ENCODE assay signal across 16 cellular contexts in the genomic region with DNA sequence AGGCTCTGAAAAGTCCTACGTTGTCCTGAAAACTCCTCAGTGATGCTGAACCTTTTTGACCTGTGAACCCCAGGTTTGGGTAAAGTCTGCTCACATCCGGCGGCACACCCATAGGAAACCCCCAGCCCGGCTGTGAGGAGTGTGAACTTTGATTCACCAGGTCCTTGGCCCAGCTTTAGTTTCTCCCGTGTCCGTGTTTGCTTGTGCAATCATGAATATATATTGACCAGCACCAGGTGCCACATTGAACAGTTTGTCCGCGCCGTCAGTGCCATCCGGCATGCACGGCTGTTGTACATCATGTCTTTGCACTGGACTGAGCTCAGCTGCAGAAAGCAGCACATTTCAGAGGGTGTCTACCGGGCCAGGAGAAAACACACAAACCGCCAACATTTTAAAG. TPM values are rescaled to one million over a fixed set of nuclear protein-coding genes. Genes with fewer than 3 reads are reported as not detected.
A peak's percentile ranks its signal among the peaks of the same experiment; 100 is the strongest.
DNase-seq lines count a peak whose midpoint lies in the region; ATAC-seq and TF ChIP-seq lines count a peak whose summit lies in the region.
"Had no signal": no experiment of that assay in that cellular context is flagged by ENCODE, and none has a peak within 500 bp of the region (broad histone marks: within the 10 kb centered on the region; RNA-seq: fewer than 3 reads in every experiment).

No MANE protein-coding gene starts in this region.

- no peaks in the 10 kb centered on the region for H3K9me3 ChIP-seq in esophagus muscularis mucosa
- no peaks in the 10 kb centered on the region for H3K9me3 ChIP-seq in neural progenitor cell (ENCODE audit: low read depth)
- no peaks in the 10 kb centered on the region for H3K9me3 ChIP-seq in suprapubic skin

- no peak for ATAC-seq in HG02981 (IDR thresholded peaks at IDR 0.05; ENCODE audit: unreplicated experiment)
- ATAC-seq: HCT116 had no signal

- no peaks in the 10 kb centered on the region for H3K79me2 ChIP-seq in neural progenitor cell (ENCODE audit: low read depth)

- peaks cover 5% of the 10 kb centered on the region for H3K27me3 Mint-ChIP-seq in neural progenitor cell (ENCODE audit: insufficient read depth, low read depth)
- H3K27me3 Mint-ChIP-seq: IgD-negative memory B cell had no signal

- TF ChIP-seq POLR2A in esophagus muscularis mucosa (IDR thresholded peaks at IDR 0.05; ENCODE audit: low read depth) (no peak), suprapubic skin (IDR thresholded peaks at IDR 0.05) (no peak)

- no peak overlapping the region for H3K9ac ChIP-seq in neural progenitor cell

- peak; percentile 48 for TF ChIP-seq EP300 in esophagus muscularis mucosa (IDR thresholded peaks at IDR 0.05)
- TF ChIP-seq EP300 in suprapubic skin (IDR thresholded peaks at IDR 0.05), result peak; percentile 65

- no peaks in the 10 kb centered on the region for H3K36me3 Mint-ChIP-seq in neural progenitor cell

- H3K27ac ChIP-seq in RWPE1, result peak overlapping the region; percentile 87
- H3K27ac ChIP-seq in esophagus muscularis mucosa (replicated peaks in 1 of 4), result peak overlapping the region; percentile 95 to 100 (median 99)
- no peak overlapping the region for H3K27ac ChIP-seq in neural progenitor cell
- H3K27ac ChIP-seq in suprapubic skin, result no peak overlapping the region

- H3K4me1 ChIP-seq in esophagus muscularis mucosa (peaks cover 35 to 89% (median 82%) of the 10 kb centered on the region in 4 donors), neural progenitor cell (peaks cover 4% of the 10 kb centered on the region), suprapubic skin (peaks cover 68% of the 10 kb centered on the region)

- no peaks in the 10 kb centered on the region for H4K20me1 ChIP-seq in neural progenitor cell (ENCODE audit: low read depth)

- H3K27ac Mint-ChIP-seq in neural progenitor cell, result no peak overlapping the region
- H3K27ac Mint-ChIP-seq: IgD-negative memory B cell had no signal

- peak overlapping the region; percentile 61 for H3K4me3 Mint-ChIP-seq in neural progenitor cell
- H3K4me3 Mint-ChIP-seq: IgD-negative memory B cell had no signal

- H3K4me2 ChIP-seq in neural progenitor cell, result no peak overlapping the region

- intact Hi-C loops in esophagus muscularis mucosa (cut with DNase I), result no loop called here
- intact Hi-C loops in posterior cingulate gyrus (cut with DNase I), result no loop called here

- no peak for TF ChIP-seq CTCF in RWPE1 (conservative IDR thresholded peaks at IDR 0.05; ENCODE audit: low read depth)
- TF ChIP-seq CTCF in esophagus muscularis mucosa (IDR thresholded peaks at IDR 0.05), result no peak
- TF ChIP-seq CTCF in neural progenitor cell (IDR thresholded peaks at IDR 0.05), result no peak
- TF ChIP-seq CTCF in suprapubic skin (IDR thresholded peaks at IDR 0.05), result no peak

- no peak overlapping the region for H2AFZ ChIP-seq in neural progenitor cell (replicated peaks)

- H3K27me3 ChIP-seq in esophagus muscularis mucosa (no peaks in the 10 kb centered on the region), neural progenitor cell (peaks cover 4% of the 10 kb centered on the region), suprapubic skin (no peaks in the 10 kb centered on the region)

- 71% methylated on average over 13 of the region's 13 CpGs for WGBS in esophagus muscularis mucosa
- 79% methylated on average over 13 of the region's 13 CpGs for WGBS in suprapubic skin

- H3K4me3 ChIP-seq in esophagus muscularis mucosa, result no peak overlapping the region
- H3K4me3 ChIP-seq in neural progenitor cell, result no peak overlapping the region
- no peak overlapping the region for H3K4me3 ChIP-seq in suprapubic skin

- CTCF ChIA-PET in RWPE1 (lab: Yijun Ruan, JAX), result no interaction called here

- H3K36me3 ChIP-seq in esophagus muscularis mucosa (peaks cover 0 to 21% (median 11%) of the 10 kb centered on the region in 4 donors), neural progenitor cell (no peaks in the 10 kb centered on the region), suprapubic skin (no peaks in the 10 kb centered on the region)

- no peaks in the 10 kb centered on the region for H3F3A ChIP-seq in neural progenitor cell (ENCODE audit: low read depth)

- DNase-seq in RWPE1 (ENCODE audit: low spot score), result no peak
- no peak for DNase-seq in esophagus muscularis mucosa (ENCODE audit: extremely low spot score)
- DNase-seq in neural progenitor cell (ENCODE audit: low spot score), result no peak
- DNase-seq in suprapubic skin (ENCODE audit: low spot score in 2 of 2), result no peak
- DNase-seq in stimulated activated CD4-positive, alpha-beta T cell treated with anti-CD3 and anti-CD28 coated beads, Interleukin-4, amount 100 ng/mL, for 1 hour, result no peak
- no peak for DNase-seq in posterior cingulate gyrus
- DNase-seq: DMS 273 treated with DMSO at 0.1 percent for 48 hours, EL, NCI-H1417, NCI-H1930, NCI-H2171, NCI-H82, SHP77 treated with DMSO at 0.1 percent for 48 hours had no signal

- H3K9me3 Mint-ChIP-seq in neural progenitor cell, result no peaks in the 10 kb centered on the region
- H3K9me3 Mint-ChIP-seq: IgD-negative memory B cell had no signal

- POLR2A ChIA-PET in RWPE1 (lab: Yijun Ruan, JAX; ENCODE audit: low non-redundant PET), result no interaction called here

- H3K4me1 Mint-ChIP-seq in neural progenitor cell, result peaks cover 3% of the 10 kb centered on the region

RNA-seq across cellular contexts. Expression of gene NFIC, which starts 45.3 kb away (rescaled TPM):
- total RNA-seq in esophagus muscularis mucosa, result 100 to 1,000 TPM; 165 to 297 (median 211) TPM
- 1.1 and 1.3 TPM in 2 replicates for total RNA-seq in neural progenitor cell (ENCODE audit: low replicate concordance)
- total RNA-seq in suprapubic skin, result 100 to 1,000 TPM; 135 to 234 (median 194) TPM

Comparison
In these comparisons a context has a peak if more than half of its experiments do, and no peak if none do; other contexts are left out.
1. H3K27ac ChIP-seq: peak in RWPE1 (single experiment) and esophagus muscularis mucosa (4 of 4); none in neural progenitor cell (single experiment) and suprapubic skin (single experiment).
2. RNA of gene NFIC, which starts 45.3 kb away (total RNA-seq): 165 to 297 TPM in esophagus muscularis mucosa and 135 to 234 TPM in suprapubic skin; 1.1 to 1.3 TPM in neural progenitor cell; every median in the first group is over 10 times any median in the second.